In the genomic region with DNA sequence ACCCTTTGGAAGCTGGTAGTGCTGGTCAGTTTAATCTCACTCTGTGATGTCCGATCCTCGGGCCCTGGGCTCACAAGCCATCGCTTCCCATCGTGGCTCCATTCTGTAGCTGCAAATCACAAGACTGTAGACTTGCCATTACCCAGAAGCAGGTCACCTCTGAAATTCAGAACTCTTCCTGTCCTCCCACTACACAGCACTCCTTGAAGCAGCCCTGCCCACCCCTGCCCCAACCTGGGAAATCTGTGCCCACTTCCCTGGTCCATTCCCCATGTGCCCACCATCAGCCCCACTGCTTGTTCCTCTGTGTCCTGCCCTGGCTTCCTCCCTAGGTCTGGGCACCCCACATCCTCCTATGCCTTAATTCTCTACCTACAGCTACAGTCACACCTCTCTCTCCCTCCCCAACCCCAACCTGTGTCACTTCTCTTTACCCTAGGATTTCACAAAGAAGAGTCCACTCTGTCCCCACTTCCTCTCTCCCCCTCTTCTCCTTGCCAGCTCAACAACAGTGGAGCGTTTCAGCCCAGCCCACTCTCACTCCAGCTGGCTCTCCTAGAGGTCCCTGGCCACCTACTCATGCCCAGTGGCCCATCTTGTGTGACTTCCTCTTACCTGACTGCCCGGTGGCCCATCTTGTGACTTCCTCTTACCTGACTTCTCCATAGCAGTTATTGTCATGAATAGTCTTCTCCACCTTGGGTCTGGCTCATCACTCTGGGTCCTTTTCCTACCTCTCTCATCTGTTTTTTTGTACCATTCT, we compare ENCODE assay signal across 16 cellular contexts. TPM values are rescaled to one million over a fixed set of nuclear protein-coding genes. Genes with fewer than 3 reads are reported as not detected.
DNase-seq lines count a peak whose midpoint lies in the region; ATAC-seq and TF ChIP-seq lines count a peak whose summit lies in the region.
"Had no signal": no experiment of that assay in that cellular context is flagged by ENCODE, and none has a peak within 500 bp of the region (broad histone marks: within the 10 kb centered on the region; RNA-seq: fewer than 3 reads in every experiment).

No MANE protein-coding gene starts in this region.

- peak overlapping the region; percentile 13 for H3K27ac ChIP-seq in cingulate gyrus (ENCODE audit: low read depth, low read length)
- H3K27ac ChIP-seq in naive thymus-derived CD4-positive, alpha-beta T cell (ENCODE audit: low read depth, low read length), result no peak overlapping the region
- H3K27ac ChIP-seq: A549, lower lobe of right lung had no signal

- H3K9me3 Mint-ChIP-seq in T-helper 2 cell treated with Interferon-gamma antibody and Interleukin-4, amounts not matched to agents 5 μg/mL and 100 μg/mL, for 36 hours, result peaks cover 25% of the 10 kb centered on the region
- H3K9me3 Mint-ChIP-seq in IgD-negative memory B cell, result peaks cover 0 to 1% (median 0%) of the 10 kb centered on the region in 3 donors
- peaks cover 2% of the 10 kb centered on the region for H3K9me3 Mint-ChIP-seq in neural crest cell
- H3K9me3 Mint-ChIP-seq in naive thymus-derived CD4-positive, alpha-beta T cell, result peaks cover 0 to 10% (median 0%) of the 10 kb centered on the region in 11 donors

- no peak for ATAC-seq in HG03469 (IDR thresholded peaks at IDR 0.05; ENCODE audit: unreplicated experiment)
- no peak for ATAC-seq in naive thymus-derived CD4-positive, alpha-beta T cell
- no peak for ATAC-seq in HG03342 (IDR thresholded peaks at IDR 0.05; ENCODE audit: unreplicated experiment)
- ATAC-seq: A549, GM23338, Panc1 had no signal

- H3K4me3 ChIP-seq in naive thymus-derived CD4-positive, alpha-beta T cell (ENCODE audit: low read length), result no peak overlapping the region
- H3K4me3 ChIP-seq: A549, GM23338, lower lobe of right lung, upper lobe of left lung had no signal

- POLR2A ChIA-PET in naive thymus-derived CD4-positive, alpha-beta T cell (lab: Charles Lee), result interaction anchor here (0.6 to 0.9 kb wide), 2 partner anchors 73 to 87 kb away, joined by 3 to 4 read pairs; no protein-coding TSS in a partner anchor

- peaks cover 54% of the 10 kb centered on the region for H3K4me1 Mint-ChIP-seq in T-helper 2 cell treated with Interferon-gamma antibody and Interleukin-4, amounts not matched to agents 5 μg/mL and 100 μg/mL, for 36 hours (ENCODE audit: low read depth)
- peaks cover 20 to 34% (median 26%) of the 10 kb centered on the region in 3 donors for H3K4me1 Mint-ChIP-seq in IgD-negative memory B cell
- H3K4me1 Mint-ChIP-seq in neural crest cell, result peaks cover 42% of the 10 kb centered on the region
- H3K4me1 Mint-ChIP-seq in naive thymus-derived CD4-positive, alpha-beta T cell, result peaks cover 50 to 79% (median 71%) of the 10 kb centered on the region in 7 donors

- peak overlapping the region; percentile 23 for H3K27ac Mint-ChIP-seq in T-helper 2 cell treated with Interferon-gamma antibody and Interleukin-4, amounts not matched to agents 5 μg/mL and 100 μg/mL, for 36 hours
- H3K27ac Mint-ChIP-seq in IgD-negative memory B cell (peak overlapping the region in 2 of 3 donors; percentile 21 to 86), neural crest cell (ENCODE audit: unreplicated experiment) (peak overlapping the region; percentile 83)
- peak overlapping the region in 4 of 9 donors; percentile 1 to 32 (median 12) for H3K27ac Mint-ChIP-seq in naive thymus-derived CD4-positive, alpha-beta T cell
- H3K27ac Mint-ChIP-seq: GM23338 had no signal

- H3K36me3 Mint-ChIP-seq in T-helper 2 cell treated with Interferon-gamma antibody and Interleukin-4, amounts not matched to agents 5 μg/mL and 100 μg/mL, for 36 hours (ENCODE audit: low read depth), result peaks cover 46% of the 10 kb centered on the region
- H3K36me3 Mint-ChIP-seq in IgD-negative memory B cell, result peaks cover 6% of the 10 kb centered on the region
- peaks cover 31% of the 10 kb centered on the region for H3K36me3 Mint-ChIP-seq in neural crest cell (ENCODE audit: low read depth)
- peaks cover 0 to 36% (median 0%) of the 10 kb centered on the region in 5 donors for H3K36me3 Mint-ChIP-seq in naive thymus-derived CD4-positive, alpha-beta T cell

- H3K36me3 ChIP-seq in naive thymus-derived CD4-positive, alpha-beta T cell (ENCODE audit: control insufficient read depth in 2 of 3, insufficient read depth in 3 of 3, low read length in 3 of 3), result no peaks in the 10 kb centered on the region
- H3K36me3 ChIP-seq: lower lobe of right lung, upper lobe of left lung had no signal

- no peak for TF ChIP-seq CTCF in neural crest cell (conservative IDR thresholded peaks at IDR 0.05)

- H3K27me3 Mint-ChIP-seq in T-helper 2 cell treated with Interferon-gamma antibody and Interleukin-4, amounts not matched to agents 5 μg/mL and 100 μg/mL, for 36 hours (ENCODE audit: low read depth), result no peaks in the 10 kb centered on the region
- H3K27me3 Mint-ChIP-seq in IgD-negative memory B cell (no peaks in the 10 kb centered on the region), neural crest cell (ENCODE audit: low read depth) (no peaks in the 10 kb centered on the region)
- no peaks in the 10 kb centered on the region for H3K27me3 Mint-ChIP-seq in naive thymus-derived CD4-positive, alpha-beta T cell

- CTCF ChIA-PET in naive thymus-derived CD4-positive, alpha-beta T cell (lab: Charles Lee), result interaction anchor here (0.5 to 0.6 kb wide), 2 partner anchors 9 to 465 kb away, joined by 3 read pairs; no protein-coding TSS in a partner anchor

- intact Hi-C loops in naive thymus-derived CD4-positive, alpha-beta T cell (cut with micrococcal nuclease), result no loop called here

- H3K9me3 ChIP-seq in naive thymus-derived CD4-positive, alpha-beta T cell (ENCODE audit: control insufficient read depth in 2 of 3, low read length in 3 of 3), result peaks cover 0 to 6% (median 0%) of the 10 kb centered on the region in 3 experiments

- peaks cover 25 to 31% of the 10 kb centered on the region in 2 donors for H3K4me1 ChIP-seq in naive thymus-derived CD4-positive, alpha-beta T cell (ENCODE audit: control insufficient read depth in 2 of 2, insufficient read depth in 2 of 2, low read length in 2 of 2)

- no peaks in the 10 kb centered on the region for H3K27me3 ChIP-seq in naive thymus-derived CD4-positive, alpha-beta T cell (ENCODE audit: control insufficient read depth in 2 of 2, insufficient read depth in 2 of 2, low read length in 2 of 2)
- H3K27me3 ChIP-seq: upper lobe of left lung had no signal

- H3K4me3 Mint-ChIP-seq in T-helper 2 cell treated with Interferon-gamma antibody and Interleukin-4, amounts not matched to agents 5 μg/mL and 100 μg/mL, for 36 hours, result no peak overlapping the region
- H3K4me3 Mint-ChIP-seq in IgD-negative memory B cell, result peak overlapping the region in 2 of 4 donors; percentile 30 to 44
- H3K4me3 Mint-ChIP-seq in neural crest cell, result peak overlapping the region; percentile 32
- no peak overlapping the region for H3K4me3 Mint-ChIP-seq in naive thymus-derived CD4-positive, alpha-beta T cell
- H3K4me3 Mint-ChIP-seq: GM23338 had no signal

- DNase-seq in T-helper 2 cell treated with Interferon-gamma antibody and Interleukin-4, amounts not matched to agents 5 μg/mL and 100 μg/mL, for 36 hours (ENCODE audit: low spot score), result no peak
- no peak for DNase-seq in T-helper 2 cell
- DNase-seq in neural crest cell (ENCODE audit: low read depth, low spot score), result no peak
- no peak for DNase-seq in naive thymus-derived CD4-positive, alpha-beta T cell
- DNase-seq: activated CD4-positive, alpha-beta T cell treated with anti-CD3 and anti-CD28 coated beads for 1 hour; amniotic stem cell; lower lobe of right lung; NCI-H1048 had no signal

RNA-seq across cellular contexts. Expression of a gene that starts 8.4 kb away (rescaled TPM):
- 3.6 TPM for polyA plus RNA-seq in IgD-negative memory B cell
- 60.3 and 64.4 TPM in 2 replicates for total RNA-seq in neural crest cell
- total RNA-seq in naive thymus-derived CD4-positive, alpha-beta T cell, result 10 to 100 TPM in 4 of 5 experiments, 1 to 10 TPM in 1; 7.3 to 28.8 (median 21.8) TPM
- 1 to 10 TPM in 1 of 2 donors, under 1 TPM in 1; 0.77 to 2.7 TPM for polyA plus RNA-seq in naive thymus-derived CD4-positive, alpha-beta T cell
